Comparison of ENCODE assay signal across 8 cellular contexts in the genomic region with DNA sequence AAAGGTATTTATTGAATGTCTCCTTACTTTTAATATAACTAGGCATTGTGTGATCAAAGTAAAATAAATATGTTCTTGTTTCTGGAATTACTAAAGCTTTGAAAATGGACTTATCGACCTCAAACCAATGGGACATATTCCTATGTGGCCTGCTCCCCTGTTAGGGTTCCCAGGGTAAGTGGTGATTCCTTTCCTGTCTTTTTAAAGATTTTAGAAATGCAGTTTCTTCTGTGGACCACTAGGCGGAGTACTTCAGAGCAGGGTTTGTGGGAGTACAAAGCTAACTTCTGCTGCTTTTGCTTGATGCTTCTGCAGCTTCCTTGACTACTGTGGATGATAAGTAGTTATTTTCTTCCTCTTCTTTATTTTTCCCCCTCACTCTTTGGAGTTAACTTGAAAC.
A peak's percentile ranks its signal among the peaks of the same experiment; 100 is the strongest.
DNase-seq lines count a peak whose midpoint lies in the region; TF ChIP-seq lines count a peak whose summit lies in the region.
"Not testable (repeated sequence)": the region's sequence is repeated elsewhere in the genome, so short reads cannot be mapped to it uniquely, and the experiment has no call there.

No MANE protein-coding gene starts in this region.

- H3K36me3 Mint-ChIP-seq in activated naive CD4-positive, alpha-beta T cell treated with anti-CD3 and anti-CD28 coated beads for 36 hours (ENCODE audit: low read depth); endodermal cell (ENCODE audit: low read depth): not testable (repeated sequence)

- not testable (repeated sequence) for H3K4me3 ChIP-seq in GM06990 (replicated peaks; ENCODE audit: low read depth, low read length); MM.1S (ENCODE audit: low read length); PC-9; endodermal cell (ENCODE audit: low read length); retinal pigment epithelial cell (ENCODE audit: low read length)

- H3K9ac ChIP-seq in MM.1S (ENCODE audit: low read length); endodermal cell (ENCODE audit: extremely low read depth, low read length, poor library complexity, severe bottlenecking): not testable (repeated sequence)

- H3F3A ChIP-seq in MM.1S (ENCODE audit: insufficient read depth, low read length); PC-9 (ENCODE audit: insufficient read depth, low read depth): not testable (repeated sequence)

- H3K9me2 ChIP-seq in MM.1S (replicated peaks; ENCODE audit: insufficient read depth, low read length); PC-9 (ENCODE audit: insufficient read depth): not testable (repeated sequence)

- H4K20me1 ChIP-seq in MM.1S (ENCODE audit: insufficient read depth, low read length); PC-9 (ENCODE audit: insufficient read depth): not testable (repeated sequence)

- H3K79me2 ChIP-seq in MM.1S (ENCODE audit: low read length); PC-9 (ENCODE audit: low read depth): not testable (repeated sequence)

- H3K27ac ChIP-seq in MM.1S (ENCODE audit: low read length); PC-9; endodermal cell (ENCODE audit: low read depth, low read length): not testable (repeated sequence)

- not testable (repeated sequence) for H3K27me3 Mint-ChIP-seq in activated naive CD4-positive, alpha-beta T cell treated with anti-CD3 and anti-CD28 coated beads for 36 hours (ENCODE audit: low read depth); endodermal cell (ENCODE audit: insufficient read depth)

- not testable (repeated sequence) for BruUV-seq in PC-9 (replicated peaks; lab: Mats Ljungman, UMichigan)

- in situ Hi-C loops in ACHN (cut with HindIII; ENCODE audit: low pct_ligation_motif_present, low pct_unique_long_range_greater_than_20kb, low sequenced_read_pairs): not testable (repeated sequence)

- POLR2A ChIA-PET in PC-9 (lab: Charles Lee; ENCODE audit: unreplicated experiment): not testable (repeated sequence)

- not testable (repeated sequence) for H3K27me3 ChIP-seq in GM06990 (replicated peaks; ENCODE audit: control insufficient read depth, insufficient read depth, low read length); MM.1S (replicated peaks; ENCODE audit: insufficient read depth, low read length); PC-9 (ENCODE audit: insufficient read depth, low read depth); endodermal cell (ENCODE audit: control insufficient read depth, insufficient read depth, low read length, poor library complexity, severe bottlenecking)

- H3K4me1 Mint-ChIP-seq in activated naive CD4-positive, alpha-beta T cell treated with anti-CD3 and anti-CD28 coated beads for 36 hours (ENCODE audit: low read depth); endodermal cell: not testable (repeated sequence)

- not testable (repeated sequence) for H3K4me2 ChIP-seq in MM.1S (ENCODE audit: low read depth, low read length); PC-9

- TF ChIP-seq CTCF in GM06990 (IDR thresholded peaks at IDR 0.05; ENCODE audit: insufficient read depth, low read length, poor library complexity, severe bottlenecking) (peak; percentile 3), PC-9 (conservative IDR thresholded peaks at IDR 0.05) (peak; percentile 59), endodermal cell (conservative IDR thresholded peaks at IDR 0.05) (peak; percentile 37), retinal pigment epithelial cell (conservative IDR thresholded peaks at IDR 0.05; ENCODE audit: low read depth, low read length) (peak; percentile 1)
- TF ChIP-seq CTCF in MM.1S (IDR thresholded peaks at IDR 0.05; ENCODE audit: low read length): not testable (repeated sequence)

- not testable (repeated sequence) for H3K27ac Mint-ChIP-seq in activated naive CD4-positive, alpha-beta T cell treated with anti-CD3 and anti-CD28 coated beads for 36 hours; endodermal cell

- H2AFZ ChIP-seq in MM.1S (ENCODE audit: low read length); PC-9: not testable (repeated sequence)

- WGBS in endodermal cell (ENCODE audit: insufficient coverage in 1 of 2, insufficient read length in 1 of 2), 2 experiments: no CpG with 5 or more reads among the region's 2 CpGs

- not testable (repeated sequence) for H3K36me3 ChIP-seq in GM06990 (ENCODE audit: control insufficient read depth, insufficient read depth, low read length); MM.1S (replicated peaks; ENCODE audit: insufficient read depth, low read length); PC-9 (ENCODE audit: low read depth); endodermal cell (ENCODE audit: control insufficient read depth, insufficient read depth, low read length)

- CTCF ChIA-PET in PC-9 (lab: Charles Lee); activated naive CD4-positive, alpha-beta T cell treated with anti-CD3 and anti-CD28 coated beads for 36 hours (lab: Charles Lee): not testable (repeated sequence)

- H3K4me1 ChIP-seq in MM.1S (ENCODE audit: low read length); PC-9 (replicated peaks; ENCODE audit: insufficient read depth); endodermal cell (ENCODE audit: control insufficient read depth, insufficient read depth, low read length): not testable (repeated sequence)

- intact Hi-C loops in PC-9 (cut with micrococcal nuclease; ENCODE audit: unreplicated experiment); activated naive CD4-positive, alpha-beta T cell treated with anti-CD3 and anti-CD28 coated beads for 36 hours (cut with micrococcal nuclease): not testable (repeated sequence)

- H3K9me3 ChIP-seq in MM.1S (replicated peaks; ENCODE audit: insufficient read depth, low read length); PC-9 (ENCODE audit: insufficient read depth, low read depth); endodermal cell (ENCODE audit: control insufficient read depth, low read length): not testable (repeated sequence)

- H3K9me3 Mint-ChIP-seq in activated naive CD4-positive, alpha-beta T cell treated with anti-CD3 and anti-CD28 coated beads for 36 hours; endodermal cell: not testable (repeated sequence)

- H3K4me3 Mint-ChIP-seq in activated naive CD4-positive, alpha-beta T cell treated with anti-CD3 and anti-CD28 coated beads for 36 hours; endodermal cell: not testable (repeated sequence)

- DNase-seq in ACHN (peak; percentile 2), HT1080 (ENCODE audit: low read depth) (peak; percentile 1), MM.1S (peak; percentile 5), PC-9 (peak in 1 of 2 experiments; percentile 30)
- DNase-seq in GM06990 (ENCODE audit: extremely low read depth, insufficient read length); endodermal cell; retinal pigment epithelial cell (ENCODE audit: low read depth): not testable (repeated sequence)
- peak; percentile 3 for DNase-seq in activated naive CD4-positive, alpha-beta T cell treated with anti-CD3 and anti-CD28 coated beads for 36 hours
